ENCODE assay signal across 8 cellular contexts in the genomic region with DNA sequence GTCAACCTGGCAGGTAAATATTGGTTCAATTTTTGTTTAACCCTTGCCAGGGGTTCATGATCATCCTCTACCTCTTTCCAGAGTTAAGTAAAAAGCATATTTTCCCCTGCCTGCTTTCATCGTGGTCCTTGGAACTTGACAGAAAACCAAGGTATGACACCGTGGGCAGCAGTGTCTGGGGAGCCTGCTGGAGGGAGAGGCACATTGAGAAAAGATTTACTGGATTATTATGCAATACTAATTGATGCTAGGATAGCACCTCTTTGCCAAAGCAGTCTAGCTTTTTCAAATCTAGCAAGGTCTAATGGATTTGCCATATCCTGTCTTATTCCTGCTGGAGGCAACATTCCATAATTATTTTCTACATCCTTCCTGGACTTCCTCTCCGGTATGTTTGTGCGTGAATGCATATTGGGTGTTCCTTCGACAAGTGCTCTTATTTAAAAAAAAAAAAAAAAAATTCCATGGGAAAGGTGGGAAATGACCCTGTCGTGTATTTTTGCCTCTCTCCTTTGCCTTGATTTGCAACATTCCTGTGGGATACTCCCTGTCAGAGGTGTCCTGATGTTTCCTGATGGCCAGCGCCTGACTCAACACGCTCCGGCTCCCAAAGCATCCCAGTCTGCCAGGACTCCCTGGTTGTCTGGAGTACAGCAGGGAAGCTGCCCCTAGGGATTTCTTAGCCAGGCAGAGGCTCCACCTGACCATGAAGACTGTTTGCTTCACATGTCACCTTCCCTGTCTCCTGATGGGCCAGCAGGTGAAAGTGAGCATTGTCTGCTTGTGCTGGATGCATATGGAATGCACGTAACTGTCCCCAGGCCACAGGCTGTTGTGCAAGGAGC. TPM values are rescaled to one million over a fixed set of nuclear protein-coding genes. Genes with fewer than 3 reads are reported as not detected.
DNase-seq lines count a peak whose midpoint lies in the region; ATAC-seq and TF ChIP-seq lines count a peak whose summit lies in the region.

No MANE protein-coding gene starts in this region.

- TF ChIP-seq POLR2A in NB4 (IDR thresholded peaks at IDR 0.05; ENCODE audit: extremely low read depth, insufficient read length), result no peak

- TF ChIP-seq CTCF in NB4 (IDR thresholded peaks at IDR 0.05; ENCODE audit: low read depth, low read length), result no peak
- no peak for TF ChIP-seq CTCF in MCF 10A (IDR thresholded peaks at IDR 0.05; ENCODE audit: unreplicated experiment)

- H3K36me3 Mint-ChIP-seq in MCF 10A (ENCODE audit: insufficient read depth, unreplicated experiment), result peaks cover 30% of the 10 kb centered on the region

- no peak overlapping the region for H3K4me3 Mint-ChIP-seq in MCF 10A (ENCODE audit: unreplicated experiment)

- POLR2A ChIA-PET in MCF 10A (lab: Yijun Ruan, JAX), result interaction anchor here (0.7 to 12.4 kb wide), 14 partner anchors 9 to 274 kb away, joined by 3 to 251 read pairs (median 4); no protein-coding TSS in a partner anchor

- CTCF ChIA-PET in MCF 10A (lab: Yijun Ruan, JAX), result interaction anchor here (0.6 to 14.5 kb wide), 13 partner anchors 9 to 274 kb away, joined by 3 to 185 read pairs (median 6); no protein-coding TSS in a partner anchor

- H3K9me3 Mint-ChIP-seq in MCF 10A (ENCODE audit: unreplicated experiment), result no peaks in the 10 kb centered on the region

- no peaks in the 10 kb centered on the region for H3K27me3 Mint-ChIP-seq in MCF 10A (ENCODE audit: insufficient read depth, unreplicated experiment)

- ATAC-seq in GM18517 (IDR thresholded peaks at IDR 0.05; ENCODE audit: unreplicated experiment) (no peak), GM18909 (IDR thresholded peaks at IDR 0.05; ENCODE audit: poor library complexity, unreplicated experiment) (no peak)

- no peak overlapping the region for H3K4me3 ChIP-seq in NB4 (ENCODE audit: low read depth, low read length)

- H3K27ac Mint-ChIP-seq in MCF 10A (ENCODE audit: low read depth, unreplicated experiment), result no peak overlapping the region

- DNase-seq in COLO668 (lab: John Stamatoyannopoulos, UW; ENCODE audit: unreplicated experiment) (peak; percentile 31), NB4 (ENCODE audit: low read depth) (peak; percentile 38), MCF 10A (ENCODE audit: unreplicated experiment) (peak; percentile 89), medulla oblongata (ENCODE audit: extremely low spot score) (peak; percentile 33), ureter (ENCODE audit: low spot score) (peak; percentile 48), globus pallidus (ENCODE audit: low spot score) (no peak)

- peaks cover 46% of the 10 kb centered on the region for H3K4me1 Mint-ChIP-seq in MCF 10A (ENCODE audit: insufficient read depth, unreplicated experiment)

- intact Hi-C loops in MCF 10A (cut with micrococcal nuclease), result loop anchor here (10.0 kb wide), 1 partner anchor 199 kb away; a partner anchor contains a TSS

- BruUV-seq in MCF 10A (replicated peaks; lab: Mats Ljungman, UMichigan), result no TSS peak

RNA-seq across cellular contexts. Expression of a gene that starts 6.3 kb away (rescaled TPM):
- total RNA-seq in MCF 10A (2022) (16.8 and 27.9 TPM in 2 replicates), ureter (206 TPM)
